9 cellular contexts compared by ENCODE assay signal in genomic region chr17:44878627-44879221, GRCh38. TPM values are rescaled to one million over a fixed set of nuclear protein-coding genes. Genes with fewer than 3 reads are reported as not detected.
A peak's percentile ranks its signal among the peaks of the same experiment; 100 is the strongest.
DNase-seq lines count a peak whose midpoint lies in the region; ATAC-seq and TF ChIP-seq lines count a peak whose summit lies in the region.
"Had no signal": no experiment of that assay in that cellular context is flagged by ENCODE, and none has a peak within 500 bp of the region (broad histone marks: within the 10 kb centered on the region; RNA-seq: fewer than 3 reads in every experiment).

No MANE protein-coding gene starts in this region.

- H3K27me3 ChIP-seq in WERI-Rb-1 (ENCODE audit: insufficient read depth, low read depth, severe bottlenecking) (no peaks in the 10 kb centered on the region), tibial nerve (no peaks in the 10 kb centered on the region)

- H3K27ac ChIP-seq in WERI-Rb-1 (no peak overlapping the region), tibial nerve (no peak overlapping the region)

- H3K36me3 ChIP-seq in WERI-Rb-1 (peaks cover 90% of the 10 kb centered on the region), tibial nerve (peaks cover 0 to 95% (median 13%) of the 10 kb centered on the region in 3 donors)

- no peak overlapping the region for H3K4me3 ChIP-seq in WERI-Rb-1 (ENCODE audit: low read depth, low read length)
- no peak overlapping the region for H3K4me3 ChIP-seq in tibial nerve

- ATAC-seq in activated naive CD4-positive, alpha-beta T cell treated with anti-CD3 and anti-CD28 coated beads, Interleukin-2, amount 50 U/mL, for 72 hours = no peak
- ATAC-seq in HG03159 (IDR thresholded peaks at IDR 0.05; ENCODE audit: unreplicated experiment) = no peak

- no peak for TF ChIP-seq EP300 in tibial nerve (IDR thresholded peaks at IDR 0.05)

- peak; percentile 15 for DNase-seq in activated naive CD4-positive, alpha-beta T cell treated with Interleukin-2 at 50 U/mL for 16 hours
- no peak for DNase-seq in activated naive CD4-positive, alpha-beta T cell treated with anti-CD3 and anti-CD28 coated beads, Interleukin-2, amount 50 U/mL, for 72 hours (ENCODE audit: low spot score in 2 of 2)
- DNase-seq in LHCN-M2 (ENCODE audit: low read depth) = peak; percentile 23
- peak; percentile 39 for DNase-seq in WERI-Rb-1
- peak; percentile 45 for DNase-seq in germinal center (ENCODE audit: low spot score)
- peak in 1 of 2 donors; percentile 38 for DNase-seq in tibial nerve (ENCODE audit: low spot score in 2 of 2)
- DNase-seq in NCI-H187 (lab: John Stamatoyannopoulos, UW) = no peak

- H3K9me3 ChIP-seq in WERI-Rb-1 (ENCODE audit: severe bottlenecking) (no peaks in the 10 kb centered on the region), tibial nerve (no peaks in the 10 kb centered on the region)

- H3K4me1 ChIP-seq in tibial nerve = no peaks in the 10 kb centered on the region

- H3K27ac Mint-ChIP-seq in activated naive CD4-positive, alpha-beta T cell treated with anti-CD3 and anti-CD28 coated beads, Interleukin-2, amount 50 U/mL, for 72 hours = no peak overlapping the region
- H3K27ac Mint-ChIP-seq: activated naive CD8-positive, alpha-beta T cell had no signal

- H3K36me3 Mint-ChIP-seq in activated naive CD4-positive, alpha-beta T cell treated with anti-CD3 and anti-CD28 coated beads, Interleukin-2, amount 50 U/mL, for 72 hours = peaks cover 15 to 17% of the 10 kb centered on the region in 2 donors

- TF ChIP-seq POLR2A in tibial nerve (IDR thresholded peaks at IDR 0.05) = no peak

- 40 to 45% methylated on average over 6 of the region's 6 CpGs for WGBS in tibial nerve, 2 donors

- TF ChIP-seq CTCF in WERI-Rb-1 (IDR thresholded peaks at IDR 0.05; ENCODE audit: low read depth, low read length) = peak; percentile 53
- peak; percentile 21 to 33 (median 32) for TF ChIP-seq CTCF in tibial nerve (IDR thresholded peaks at IDR 0.05)

- H3K9me3 Mint-ChIP-seq in activated naive CD4-positive, alpha-beta T cell treated with anti-CD3 and anti-CD28 coated beads, Interleukin-2, amount 50 U/mL, for 72 hours = no peaks in the 10 kb centered on the region

RNA-seq across cellular contexts. Expression of gene EFTUD2, which starts 20.5 kb away (rescaled TPM):
- 100 to 1,000 TPM in 1 of 2 donors, 10 to 100 TPM in 1; 77.8 to 186 TPM for total RNA-seq in activated naive CD4-positive, alpha-beta T cell treated with anti-CD3 and anti-CD28 coated beads, Interleukin-2, amount 50 U/mL, for 72 hours
- 106 and 107 TPM in 2 replicates for total RNA-seq in LHCN-M2 (2014; rRNA removed)
- polyA plus RNA-seq in LHCN-M2 (2012) = 112 TPM
- total RNA-seq in tibial nerve = 100 to 1,000 TPM in 1 of 4 donors, 10 to 100 TPM in 3; 48.9 to 137 (median 57.0) TPM

RNA-seq across cellular contexts. Expression of gene HIGD1B, which starts 31.0 kb away (rescaled TPM):
- total RNA-seq in activated naive CD4-positive, alpha-beta T cell treated with anti-CD3 and anti-CD28 coated beads, Interleukin-2, amount 50 U/mL, for 72 hours = not detected
- total RNA-seq in LHCN-M2 (2014; rRNA removed) (not detected in 2 replicates), tibial nerve (10 to 100 TPM in 1 of 4 donors, 1 to 10 TPM in 2, not detected in 1; 2.3 to 10.3 (median 6.5) TPM)
- polyA plus RNA-seq in LHCN-M2 (2012) = not detected

RNA-seq across cellular contexts. Expression of gene GFAP, which starts 36.6 kb away (rescaled TPM):
- not detected for total RNA-seq in activated naive CD4-positive, alpha-beta T cell treated with anti-CD3 and anti-CD28 coated beads, Interleukin-2, amount 50 U/mL, for 72 hours
- total RNA-seq in LHCN-M2 (2014; rRNA removed) (0.29 TPM in 1 of 2 replicates, not detected in the other), tibial nerve (10 to 100 TPM in 1 of 4 donors, 1 to 10 TPM in 3; 1.6 to 37.2 (median 7.3) TPM)
- 0.04 TPM for polyA plus RNA-seq in LHCN-M2 (2012)

RNA-seq across cellular contexts. Expression of gene GJC1, which starts 48.6 kb away (rescaled TPM):
- total RNA-seq in activated naive CD4-positive, alpha-beta T cell treated with anti-CD3 and anti-CD28 coated beads, Interleukin-2, amount 50 U/mL, for 72 hours = 1 to 10 TPM; 2.5 to 6.4 TPM
- 23.7 and 24.6 TPM in 2 replicates for total RNA-seq in LHCN-M2 (2014; rRNA removed)
- polyA plus RNA-seq in LHCN-M2 (2012) = 18.9 TPM
- 10 to 100 TPM in 1 of 4 donors, 1 to 10 TPM in 3; 3.1 to 18.6 (median 9.0) TPM for total RNA-seq in tibial nerve

Comparison
In these comparisons a context has a peak if more than half of its experiments do, and no peak if none do; other contexts are left out.
1. DNase-seq: peak in activated naive CD4-positive, alpha-beta T cell treated with Interleukin-2 at 50 U/mL for 16 hours (single experiment), LHCN-M2 (single experiment), WERI-Rb-1 (single experiment) and germinal center (single experiment); none in activated naive CD4-positive, alpha-beta T cell treated with anti-CD3 and anti-CD28 coated beads, Interleukin-2, amount 50 U/mL, for 72 hours (0 of 2) and NCI-H187 (0 of 2).